Comparison of ENCODE assay signal across 1 cellular context in the genomic region with DNA sequence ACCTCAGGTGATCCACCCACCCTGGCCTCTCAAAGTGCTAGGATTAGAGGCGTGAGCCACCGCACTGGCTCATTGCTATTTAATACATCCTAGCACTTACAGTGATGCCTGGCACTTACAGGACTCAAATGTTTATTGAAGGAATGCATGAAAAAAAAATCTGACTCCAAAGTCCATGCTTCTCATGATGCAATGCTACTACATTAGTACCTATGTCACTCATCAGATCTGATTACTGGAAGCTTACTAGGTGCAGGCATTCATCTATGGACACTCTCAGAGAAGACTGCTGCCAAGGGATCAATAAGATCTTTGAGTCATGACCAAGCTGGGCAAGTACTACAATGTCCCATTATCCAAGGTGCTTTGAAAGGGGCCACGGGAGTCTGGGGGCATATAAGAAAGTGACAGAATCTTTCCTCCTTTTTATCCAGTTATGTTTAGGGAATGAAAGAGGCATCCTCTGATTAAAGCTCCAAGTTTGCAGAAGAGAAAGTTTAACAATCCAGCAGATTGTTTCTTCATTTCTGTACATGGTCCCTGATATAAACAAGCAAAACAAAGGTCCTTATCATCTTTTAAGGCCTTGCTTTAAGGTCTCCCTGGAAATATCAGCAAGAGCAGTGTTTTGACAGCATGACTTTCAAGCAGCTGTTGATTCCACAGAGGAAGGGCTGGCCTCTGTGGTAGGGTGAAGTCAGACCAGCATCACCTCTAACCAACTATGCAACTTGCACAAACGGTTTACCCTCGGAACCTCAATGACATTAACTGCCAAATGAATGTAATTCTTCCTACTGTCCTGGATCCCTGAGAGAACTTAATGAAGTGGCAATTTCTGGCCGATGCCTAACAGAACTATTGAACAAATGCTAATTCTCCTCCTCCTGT.
TF ChIP-seq lines count a peak whose summit lies in the region.

No MANE protein-coding gene starts in this region.

TF ChIP-seq in SK-N-SH treated with all-trans-retinoic acid at 6 μM for 48 hours, 23 proteins besides CTCF, POLR2A, EP300 and RAD21 (continued from another document):
- TF ChIP-seq, protein P1, sequence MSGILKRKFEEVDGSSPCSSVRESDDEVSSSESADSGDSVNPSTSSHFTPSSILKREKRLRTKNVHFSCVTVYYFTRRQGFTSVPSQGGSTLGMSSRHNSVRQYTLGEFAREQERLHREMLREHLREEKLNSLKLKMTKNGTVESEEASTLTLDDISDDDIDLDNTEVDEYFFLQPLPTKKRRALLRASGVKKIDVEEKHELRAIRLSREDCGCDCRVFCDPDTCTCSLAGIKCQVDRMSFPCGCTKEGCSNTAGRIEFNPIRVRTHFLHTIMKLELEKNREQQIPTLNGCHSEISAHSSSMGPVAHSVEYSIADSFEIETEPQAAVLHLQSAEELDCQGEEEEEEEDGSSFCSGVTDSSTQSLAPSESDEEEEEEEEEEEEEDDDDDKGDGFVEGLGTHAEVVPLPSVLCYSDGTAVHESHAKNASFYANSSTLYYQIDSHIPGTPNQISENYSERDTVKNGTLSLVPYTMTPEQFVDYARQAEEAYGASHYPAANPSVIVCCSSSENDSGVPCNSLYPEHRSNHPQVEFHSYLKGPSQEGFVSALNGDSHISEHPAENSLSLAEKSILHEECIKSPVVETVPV (CRISPR knock-in tag; IDR thresholded peaks at IDR 0.05), result no peak
- TF ChIP-seq ZC3H10 (CRISPR knock-in tag; IDR thresholded peaks at IDR 0.05) (no peak), PPARA (CRISPR knock-in tag; IDR thresholded peaks at IDR 0.05; ENCODE audit: borderline replicate concordance) (no peak), ZFP30 (CRISPR knock-in tag; IDR thresholded peaks at IDR 0.05) (no peak), TCF4 (CRISPR knock-in tag; IDR thresholded peaks at IDR 0.05; ENCODE audit: borderline replicate concordance) (no peak)
- TF ChIP-seq, protein P2, sequence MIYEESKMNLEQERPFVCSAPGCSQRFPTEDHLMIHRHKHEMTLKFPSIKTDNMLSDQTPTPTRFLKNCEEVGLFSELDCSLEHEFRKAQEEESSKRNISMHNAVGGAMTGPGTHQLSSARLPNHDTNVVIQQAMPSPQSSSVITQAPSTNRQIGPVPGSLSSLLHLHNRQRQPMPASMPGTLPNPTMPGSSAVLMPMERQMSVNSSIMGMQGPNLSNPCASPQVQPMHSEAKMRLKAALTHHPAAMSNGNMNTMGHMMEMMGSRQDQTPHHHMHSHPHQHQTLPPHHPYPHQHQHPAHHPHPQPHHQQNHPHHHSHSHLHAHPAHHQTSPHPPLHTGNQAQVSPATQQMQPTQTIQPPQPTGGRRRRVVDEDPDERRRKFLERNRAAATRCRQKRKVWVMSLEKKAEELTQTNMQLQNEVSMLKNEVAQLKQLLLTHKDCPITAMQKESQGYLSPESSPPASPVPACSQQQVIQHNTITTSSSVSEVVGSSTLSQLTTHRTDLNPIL (CRISPR knock-in tag; IDR thresholded peaks at IDR 0.05; ENCODE audit: low read depth), result no peak
- TF ChIP-seq, protein P3, sequence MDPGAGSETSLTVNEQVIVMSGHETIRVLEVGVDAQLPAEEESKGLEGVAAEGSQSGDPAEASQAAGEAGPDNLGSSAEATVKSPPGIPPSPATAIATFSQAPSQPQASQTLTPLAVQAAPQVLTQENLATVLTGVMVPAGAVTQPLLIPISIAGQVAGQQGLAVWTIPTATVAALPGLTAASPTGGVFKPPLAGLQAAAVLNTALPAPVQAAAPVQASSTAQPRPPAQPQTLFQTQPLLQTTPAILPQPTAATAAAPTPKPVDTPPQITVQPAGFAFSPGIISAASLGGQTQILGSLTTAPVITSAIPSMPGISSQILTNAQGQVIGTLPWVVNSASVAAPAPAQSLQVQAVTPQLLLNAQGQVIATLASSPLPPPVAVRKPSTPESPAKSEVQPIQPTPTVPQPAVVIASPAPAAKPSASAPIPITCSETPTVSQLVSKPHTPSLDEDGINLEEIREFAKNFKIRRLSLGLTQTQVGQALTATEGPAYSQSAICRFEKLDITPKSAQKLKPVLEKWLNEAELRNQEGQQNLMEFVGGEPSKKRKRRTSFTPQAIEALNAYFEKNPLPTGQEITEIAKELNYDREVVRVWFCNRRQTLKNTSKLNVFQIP (CRISPR knock-in tag; IDR thresholded peaks at IDR 0.05; ENCODE audit: borderline replicate concordance, low read depth), result no peak
TF ChIP-seq in SK-N-SH treated with all-trans-retinoic acid at 6 μM for 48 hours: peak in this region for 0.
